Comparison of ENCODE assay signal across 23 cellular contexts in the genomic region with DNA sequence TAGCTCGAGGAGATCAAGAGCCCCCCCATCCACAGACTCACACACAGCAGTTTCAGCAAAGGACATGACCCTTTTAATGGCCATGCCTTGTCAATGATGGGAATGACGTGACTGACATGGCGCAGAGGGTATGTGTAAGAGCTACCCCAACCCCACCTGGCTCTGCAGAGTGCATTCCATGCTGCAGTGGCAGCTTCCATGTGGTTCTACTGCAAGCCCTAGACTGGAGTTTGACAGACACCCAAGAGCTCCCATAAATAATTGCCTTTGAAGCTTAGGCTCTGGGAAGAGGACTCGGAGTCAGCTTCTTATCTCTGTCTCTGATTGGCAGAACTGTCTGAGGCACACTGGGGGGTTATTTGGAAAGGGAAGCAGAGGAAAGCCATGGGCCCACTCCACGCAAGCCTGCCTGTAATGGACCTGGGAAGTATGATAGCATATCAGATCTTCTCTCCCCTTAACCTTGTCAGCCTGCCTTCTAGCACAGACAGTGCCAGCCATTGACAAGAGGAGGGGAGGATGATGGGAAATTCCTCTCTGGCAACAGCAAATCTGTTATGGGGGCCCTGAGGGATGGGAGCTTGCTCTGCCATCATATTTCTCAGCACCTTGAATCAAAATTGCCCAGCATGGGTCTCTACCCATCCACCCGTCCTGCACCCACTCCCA.
"Had no signal": no experiment of that assay in that cellular context is flagged by ENCODE, and none has a peak within 500 bp of the region (broad histone marks: within the 10 kb centered on the region; RNA-seq: fewer than 3 reads in every experiment).

No MANE protein-coding gene starts in this region.

- H3K9me3 Mint-ChIP-seq: activated naive CD4-positive, alpha-beta T cell treated with anti-CD3 and anti-CD28 coated beads, Interleukin-2, amount 50 U/mL, for 24 hours; central memory CD8-positive, alpha-beta T cell; neural crest cell had no signal

- H3K4me1 ChIP-seq: lower lobe of right lung, uterus had no signal

- ATAC-seq: gastrocnemius medialis; lower lobe of right lung; naive thymus-derived CD4-positive, alpha-beta T cell had no signal

- H3K27ac Mint-ChIP-seq: activated naive CD4-positive, alpha-beta T cell treated with anti-CD3 and anti-CD28 coated beads, Interleukin-2, amount 50 U/mL, for 24 hours; naive thymus-derived CD4-positive, alpha-beta T cell; progenitor cell of endocrine pancreas; stimulated activated naive CD8-positive, alpha-beta T cell treated with anti-CD3 and anti-CD28 coated beads, Interleukin-15, Interleukin-2, amounts not matched to agents 100 ng/mL and 50 ng/mL, for 24 hours had no signal

- H3K4me1 Mint-ChIP-seq: activated naive CD4-positive, alpha-beta T cell treated with anti-CD3 and anti-CD28 coated beads, Interleukin-2, amount 50 U/mL, for 24 hours; central memory CD8-positive, alpha-beta T cell; naive thymus-derived CD4-positive, alpha-beta T cell had no signal

- H3K36me3 Mint-ChIP-seq: activated naive CD4-positive, alpha-beta T cell treated with anti-CD3 and anti-CD28 coated beads, Interleukin-2, amount 50 U/mL, for 24 hours; naive thymus-derived CD4-positive, alpha-beta T cell had no signal

- H3K36me3 ChIP-seq: brain microvascular endothelial cell, esophagus squamous epithelium, gastrocnemius medialis, lower lobe of right lung, tibial nerve, uterus had no signal

- FAIRE-seq: colon had no signal

- DNase-seq: activated CD4-positive, alpha-beta T cell treated with anti-CD3 and anti-CD28 coated beads for 1 hour; activated CD4-positive, alpha-beta T cell treated with anti-CD3 and anti-CD28 coated beads, Interleukin-2, amount 50 U/mL, for 1 hour; activated gamma-delta T cell treated with Interleukin-2 at 50 U/mL for 16 hours; activated T-cell treated with anti-CD3 and anti-CD28 coated beads, Interleukin-2, amount 50 U/mL, for 1 hour; aorta; brain microvascular endothelial cell; esophagus squamous epithelium; gastrocnemius medialis; islet precursor cell; left cardiac atrium; lower lobe of right lung; naive thymus-derived CD4-positive, alpha-beta T cell; retina; stimulated activated CD4-positive, alpha-beta T cell treated with anti-CD3 and anti-CD28 coated beads, Interleukin-2, amount 100 ng/mL, for 48 hours; T-helper 9 cell; uterus had no signal

- H3K4me3 ChIP-seq: esophagus squamous epithelium, gastrocnemius medialis, lower lobe of right lung, tibial nerve, uterus had no signal

- H3K9me3 ChIP-seq: esophagus squamous epithelium, gastrocnemius medialis, lower lobe of right lung, uterus had no signal

- H3K27me3 ChIP-seq: brain microvascular endothelial cell, gastrocnemius medialis, tibial nerve, uterus had no signal

- H3K4me3 Mint-ChIP-seq: activated naive CD4-positive, alpha-beta T cell treated with anti-CD3 and anti-CD28 coated beads, Interleukin-2, amount 50 U/mL, for 24 hours; central memory CD8-positive, alpha-beta T cell; naive thymus-derived CD4-positive, alpha-beta T cell; neural crest cell; stimulated activated naive CD8-positive, alpha-beta T cell treated with anti-CD3 and anti-CD28 coated beads, Interleukin-15, Interleukin-2, amounts not matched to agents 100 ng/mL and 50 ng/mL, for 24 hours had no signal

- H3K27ac ChIP-seq: brain microvascular endothelial cell, esophagus squamous epithelium, gastrocnemius medialis, lower lobe of right lung, tibial nerve, uterus had no signal
